ENCODE assay signal across 18 cellular contexts in the genomic region with DNA sequence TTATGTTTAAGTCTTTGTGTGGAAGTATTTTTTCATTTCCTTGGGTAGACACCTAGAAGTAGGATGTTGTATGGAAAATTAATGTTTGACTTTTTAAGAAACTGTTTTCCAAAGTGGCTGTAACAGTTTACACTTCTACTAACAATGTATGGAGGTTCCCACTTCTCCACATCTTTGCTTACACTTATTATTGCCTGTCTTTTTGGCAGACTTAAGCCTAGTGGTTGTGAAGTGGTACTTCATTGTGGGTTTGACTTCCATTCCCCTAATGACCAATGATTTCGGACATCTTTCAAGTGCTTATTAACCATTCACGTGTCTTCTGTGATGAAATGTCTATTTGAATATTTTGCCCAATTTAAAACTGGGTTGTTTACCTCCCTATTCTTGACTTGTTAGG.
A peak's percentile ranks its signal among the peaks of the same experiment; 100 is the strongest.
DNase-seq lines count a peak whose midpoint lies in the region; ATAC-seq and TF ChIP-seq lines count a peak whose summit lies in the region.
"Had no signal": no experiment of that assay in that cellular context is flagged by ENCODE, and none has a peak within 500 bp of the region (broad histone marks: within the 10 kb centered on the region; RNA-seq: fewer than 3 reads in every experiment).

No MANE protein-coding gene starts in this region.

- no peak for ATAC-seq in GM21515 (IDR thresholded peaks at IDR 0.05; ENCODE audit: unreplicated experiment)
- ATAC-seq: T-helper 17 cell had no signal

- no peaks in the 10 kb centered on the region for H3K27me3 Mint-ChIP-seq in glutamatergic neuron (ENCODE audit: unreplicated experiment)
- peaks cover 19% of the 10 kb centered on the region for H3K27me3 Mint-ChIP-seq in activated naive CD4-positive, alpha-beta T cell treated with anti-CD3 and anti-CD28 coated beads for 36 hours (ENCODE audit: low read depth)
- H3K27me3 Mint-ChIP-seq: T-helper 17 cell had no signal

- intact Hi-C loops in activated naive CD4-positive, alpha-beta T cell treated with anti-CD3 and anti-CD28 coated beads for 36 hours (cut with micrococcal nuclease): no loop called here

- H3K4me3 Mint-ChIP-seq in glutamatergic neuron (ENCODE audit: unreplicated experiment): no peak overlapping the region
- no peak overlapping the region for H3K4me3 Mint-ChIP-seq in activated naive CD4-positive, alpha-beta T cell treated with anti-CD3 and anti-CD28 coated beads for 36 hours
- H3K4me3 Mint-ChIP-seq: activated naive CD4-positive, alpha-beta T cell treated with anti-CD3 and anti-CD28 coated beads, Interleukin-2, amount 50 U/mL, for 24 hours; T-helper 17 cell had no signal

- H3K4me1 Mint-ChIP-seq in glutamatergic neuron (ENCODE audit: low read depth, unreplicated experiment): no peaks in the 10 kb centered on the region
- peaks cover 7% of the 10 kb centered on the region for H3K4me1 Mint-ChIP-seq in activated naive CD4-positive, alpha-beta T cell treated with anti-CD3 and anti-CD28 coated beads for 36 hours (ENCODE audit: low read depth)

- no peaks in the 10 kb centered on the region for H3K36me3 Mint-ChIP-seq in glutamatergic neuron (ENCODE audit: unreplicated experiment)
- H3K36me3 Mint-ChIP-seq in activated naive CD4-positive, alpha-beta T cell treated with anti-CD3 and anti-CD28 coated beads for 36 hours (ENCODE audit: low read depth): no peaks in the 10 kb centered on the region
- H3K36me3 Mint-ChIP-seq: activated naive CD4-positive, alpha-beta T cell treated with anti-CD3 and anti-CD28 coated beads, Interleukin-2, amount 50 U/mL, for 24 hours had no signal

- H3K4me3 ChIP-seq in BE2C (ENCODE audit: low read depth, low read length) (no peak overlapping the region), foreskin fibroblast (ENCODE audit: low read depth in 1 of 2, low read length in 2 of 2) (no peak overlapping the region)
- H3K4me3 ChIP-seq: cardiac muscle cell had no signal

- H3K9me3 ChIP-seq in BE2C: no peaks in the 10 kb centered on the region

- CTCF ChIA-PET in activated naive CD4-positive, alpha-beta T cell treated with anti-CD3 and anti-CD28 coated beads for 36 hours (lab: Charles Lee): no interaction called here

- no peaks in the 10 kb centered on the region for H3K9me3 Mint-ChIP-seq in glutamatergic neuron (ENCODE audit: unreplicated experiment)
- no peaks in the 10 kb centered on the region for H3K9me3 Mint-ChIP-seq in activated naive CD4-positive, alpha-beta T cell treated with anti-CD3 and anti-CD28 coated beads for 36 hours
- H3K9me3 Mint-ChIP-seq: activated naive CD4-positive, alpha-beta T cell treated with anti-CD3 and anti-CD28 coated beads, Interleukin-2, amount 50 U/mL, for 24 hours had no signal

- H3K27ac Mint-ChIP-seq in glutamatergic neuron (ENCODE audit: unreplicated experiment): no peak overlapping the region
- H3K27ac Mint-ChIP-seq in activated naive CD4-positive, alpha-beta T cell treated with anti-CD3 and anti-CD28 coated beads for 36 hours: no peak overlapping the region
- H3K27ac Mint-ChIP-seq: activated naive CD4-positive, alpha-beta T cell treated with anti-CD3 and anti-CD28 coated beads, Interleukin-2, amount 50 U/mL, for 24 hours; T-helper 17 cell had no signal

- DNase-seq in BE2C (no peak), RKO (ENCODE audit: low spot score) (peak; percentile 32), glutamatergic neuron (no peak), NCI-H510A treated with DMSO at 0.1 percent for 48 hours (lab: John Stamatoyannopoulos, UW) (no peak), foreskin fibroblast (no peak)
- DNase-seq in activated naive CD4-positive, alpha-beta T cell treated with anti-CD3 and anti-CD28 coated beads for 36 hours: no peak
- DNase-seq: activated CD4-positive, CD25-positive, alpha-beta regulatory T cell treated with anti-CD3 and anti-CD28 coated beads, Interleukin-2, amount 50 U/mL, for 72 hours; activated CD8-positive, alpha-beta memory T cell treated with anti-CD3 and anti-CD28 coated beads, Interleukin-2, amount 50 U/mL, for 4 hours; foreskin melanocyte; MV-4-11; NCI-H2171; Right ventricle myocardium superior; stimulated activated CD4-positive, alpha-beta T cell treated with anti-CD3 and anti-CD28 coated beads, Interleukin-1b, Interleukin-23, amount 100 ng/mL, for 48 hours; T-helper 17 cell had no signal

- no peaks in the 10 kb centered on the region for H3K36me3 ChIP-seq in BE2C
- H3K36me3 ChIP-seq: cardiac muscle cell had no signal

- H3K4me1 ChIP-seq in BE2C: no peaks in the 10 kb centered on the region

- no peaks in the 10 kb centered on the region for H3K27me3 ChIP-seq in BE2C
- H3K27me3 ChIP-seq: cardiac muscle cell had no signal

- TF ChIP-seq CTCF in BE2C (IDR thresholded peaks at IDR 0.05; ENCODE audit: low read depth, low read length) (peak; percentile 43), GM12874 (IDR thresholded peaks at IDR 0.05; ENCODE audit: insufficient read depth, low read depth, low read length) (peak; percentile 42; the same call in 1 of the 2 replicates), glutamatergic neuron (IDR thresholded peaks at IDR 0.05; ENCODE audit: partially characterized antibody, unreplicated experiment) (peak; percentile 75), foreskin fibroblast (IDR thresholded peaks at IDR 0.05; ENCODE audit: low read depth, low read length) (no peak)
